8 cellular contexts compared by ENCODE assay signal in the genomic region with DNA sequence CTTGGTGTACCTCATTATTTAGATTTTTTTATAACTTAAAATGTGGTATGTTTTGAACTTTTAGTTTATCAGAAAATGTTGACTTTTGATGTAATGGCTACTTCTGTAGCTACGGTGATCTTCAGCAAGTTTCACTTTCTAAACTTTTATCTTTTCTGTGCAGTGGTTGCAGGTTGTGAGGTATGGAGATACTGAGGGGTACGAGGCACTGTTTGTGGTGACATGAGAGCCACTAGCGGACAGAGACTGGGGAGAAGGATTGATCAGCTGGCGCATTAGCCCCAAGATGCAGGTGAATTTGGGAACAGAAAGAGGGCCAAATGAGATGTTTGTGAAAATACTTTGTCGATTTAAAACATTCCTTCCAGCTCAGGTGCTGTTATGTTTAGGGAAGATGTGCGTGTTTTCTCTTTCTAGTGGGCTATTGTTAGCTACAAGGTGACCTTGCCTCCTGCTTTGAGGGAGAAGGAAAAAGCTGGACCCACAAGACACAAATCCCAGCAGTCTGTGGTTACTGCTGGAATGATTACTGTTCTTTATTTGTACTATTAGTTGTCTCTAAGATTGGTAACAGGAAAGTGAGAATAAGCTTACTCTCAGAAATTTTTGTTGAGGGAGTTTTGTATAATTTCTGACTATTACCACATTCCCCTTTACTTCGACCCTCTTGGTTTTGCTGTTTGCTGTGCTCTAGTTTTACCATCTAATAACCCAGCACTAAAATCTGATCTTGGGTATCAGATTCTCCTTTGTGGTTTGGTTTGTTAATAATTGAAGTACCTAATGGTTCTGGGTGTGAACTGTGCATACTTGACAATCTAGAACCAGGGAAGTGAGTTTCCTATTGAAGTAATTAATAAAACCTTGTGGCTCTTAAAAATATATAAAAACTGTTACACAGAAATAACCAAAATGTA.
DNase-seq lines count a peak whose midpoint lies in the region; ATAC-seq, FAIRE-seq and TF ChIP-seq lines count a peak whose summit lies in the region.

No MANE protein-coding gene starts in this region.

- H3K9me3 ChIP-seq in right atrium auricular region (no peaks in the 10 kb centered on the region), IMR-90 (ENCODE audit: control insufficient read depth, insufficient read depth, low read length) (no peaks in the 10 kb centered on the region), upper lobe of right lung (no peaks in the 10 kb centered on the region), SK-N-SH (no peaks in the 10 kb centered on the region)

- no peak overlapping the region for H3K9ac ChIP-seq in IMR-90 (ENCODE audit: low read depth, low read length)
- H3K9ac ChIP-seq in SK-N-SH = no peak overlapping the region

- TF ChIP-seq CTCF in right atrium auricular region (IDR thresholded peaks at IDR 0.05) (no peak), IMR-90 (conservative IDR thresholded peaks at IDR 0.05; ENCODE audit: low read depth, low read length) (no peak), upper lobe of right lung (IDR thresholded peaks at IDR 0.05) (no peak), SK-N-SH (IDR thresholded peaks at IDR 0.05) (no peak)

- H3K4ac ChIP-seq in IMR-90 (ENCODE audit: low read depth, low read length) = no peak overlapping the region; the same call in 1 of the 2 replicates

- no peak overlapping the region for H2AK9ac ChIP-seq in IMR-90 (replicated peaks; ENCODE audit: low read depth, low read length, poor library complexity)

- no peak for DNase-seq in left ventricle myocardium superior
- DNase-seq in right atrium auricular region (ENCODE audit: low spot score) = no peak
- peak; percentile 19 for DNase-seq in IMR-90
- DNase-seq in upper lobe of right lung = no peak
- no peak for DNase-seq in NCI-H526 (lab: John Stamatoyannopoulos, UW)
- no peak for DNase-seq in SK-N-SH

- H3F3A ChIP-seq in SK-N-SH (replicated peaks; ENCODE audit: insufficient read depth) = peaks cover 8% of the 10 kb centered on the region

- 94% methylated on average over 2 of the region's 7 CpGs; no CpG with 5 or more reads in 1 of the 2 experiments for WGBS in IMR-90 (ENCODE audit: extremely low coverage in 2 of 2, insufficient read length in 1 of 2), 2 experiments
- WGBS in SK-N-SH (ENCODE audit: low lambda C conversion rate) = 89% methylated on average over 7 of the region's 7 CpGs

- H3K27me3 ChIP-seq in right atrium auricular region (no peaks in the 10 kb centered on the region), IMR-90 (ENCODE audit: control insufficient read depth, insufficient read depth, low read length) (no peaks in the 10 kb centered on the region), upper lobe of right lung (no peaks in the 10 kb centered on the region), SK-N-SH (ENCODE audit: insufficient read depth) (no peaks in the 10 kb centered on the region)

- dilution Hi-C loops in IMR-90 (cut with HindIII; ENCODE audit: low sequenced_read_pairs, unreplicated experiment) = no loop called here

- H4K91ac ChIP-seq in IMR-90 (ENCODE audit: insufficient read depth, low read depth, low read length) = no peak overlapping the region

- H3K79me1 ChIP-seq in IMR-90 (ENCODE audit: low read depth in 1 of 2, low read length in 2 of 2) = peaks cover 43 to 64% of the 10 kb centered on the region in 2 experiments

- POLR2A ChIA-PET in IMR-90 (lab: Charles Lee; ENCODE audit: unreplicated experiment) = no interaction called here
- POLR2A ChIA-PET in SK-N-SH (lab: Yijun Ruan, JAX) = no interaction called here

- no peak overlapping the region for H4K8ac ChIP-seq in IMR-90 (ENCODE audit: low read depth in 2 of 2, low read length in 2 of 2)

- no peak overlapping the region for H2BK5ac ChIP-seq in IMR-90 (ENCODE audit: low read depth, low read length, poor library complexity, severe bottlenecking)

- in situ Hi-C loops in IMR-90 (cut with MboI; ENCODE audit: low sequenced_read_pairs) = no loop called here

- peaks cover 60% of the 10 kb centered on the region for H3K79me2 ChIP-seq in SK-N-SH (ENCODE audit: insufficient read depth)

- no peaks in the 10 kb centered on the region for H3K9me2 ChIP-seq in SK-N-SH

- BruUV-seq in IMR-90 (replicated peaks; lab: Mats Ljungman, UMichigan) = no TSS peak

- no peak overlapping the region for H4K5ac ChIP-seq in IMR-90 (ENCODE audit: low read depth, low read length)

- peak; percentile 8 for FAIRE-seq in endometrium (lab: Jason Lieb, UNC)

- no peak overlapping the region for H2AK5ac ChIP-seq in IMR-90 (ENCODE audit: low read depth, low read length)

- no peak overlapping the region for H3K18ac ChIP-seq in IMR-90 (ENCODE audit: low read depth, low read length)

- H3K4me2 ChIP-seq in IMR-90 (ENCODE audit: low read depth, low read length) (peak overlapping the region; percentile 18), SK-N-SH (no peak overlapping the region)

- H3K36me3 ChIP-seq in right atrium auricular region (no peaks in the 10 kb centered on the region), IMR-90 (ENCODE audit: control insufficient read depth, insufficient read depth, low read length) (no peaks in the 10 kb centered on the region), upper lobe of right lung (no peaks in the 10 kb centered on the region), SK-N-SH (replicated peaks in 1 of 2; ENCODE audit: control insufficient read depth in 1 of 2, insufficient read depth in 2 of 2, low read length in 1 of 2) (peaks cover 0 to 3% of the 10 kb centered on the region in 2 experiments)

- TF ChIP-seq POLR2A in IMR-90 (IDR thresholded peaks at IDR 0.05; ENCODE audit: low read depth, low read length) = no peak

- ATAC-seq in left ventricle myocardium superior (peak; percentile 12), IMR-90 (ENCODE audit: low read depth) (no peak), upper lobe of right lung (no peak), HG02798 (IDR thresholded peaks at IDR 0.05; ENCODE audit: poor library complexity, unreplicated experiment) (no peak)

- peak overlapping the region in 1 of 2 donors; percentile 34 for H3K27ac ChIP-seq in right atrium auricular region
- no peak overlapping the region for H3K27ac ChIP-seq in IMR-90 (ENCODE audit: insufficient read depth, low read length)
- peak overlapping the region; percentile 12 for H3K27ac ChIP-seq in upper lobe of right lung
- no peak overlapping the region for H3K27ac ChIP-seq in SK-N-SH (ENCODE audit: low read depth in 2 of 2, low read length in 1 of 2)

- no peak overlapping the region for H3K56ac ChIP-seq in IMR-90 (ENCODE audit: extremely low read depth, insufficient read depth, low read length)

- TF ChIP-seq EP300 in SK-N-SH (IDR thresholded peaks at IDR 0.05; ENCODE audit: borderline replicate concordance in 1 of 2, low read depth in 1 of 2, low read length in 1 of 2) = no peak

- H4K20me1 ChIP-seq in IMR-90 (ENCODE audit: insufficient read depth, low read length) = peaks cover 56% of the 10 kb centered on the region
- H4K20me1 ChIP-seq in SK-N-SH (ENCODE audit: insufficient read depth) = peaks cover 6% of the 10 kb centered on the region; the same call in 1 of the 2 replicates

- H3K4me3 ChIP-seq in right atrium auricular region (no peak overlapping the region), IMR-90 (ENCODE audit: insufficient read depth, low read depth, low read length) (no peak overlapping the region), upper lobe of right lung (no peak overlapping the region), SK-N-SH (ENCODE audit: low read depth in 2 of 2, low read length in 1 of 2) (no peak overlapping the region)

- CTCF ChIA-PET in IMR-90 (lab: Yijun Ruan, JAX) (interaction anchor here (0.6 to 1.7 kb wide), 3 partner anchors 16 to 51 kb away, joined by 3 to 5 read pairs (median 4); no protein-coding TSS in a partner anchor), SK-N-SH (lab: Yijun Ruan, JAX) (interaction anchor here (1.0 to 1.5 kb wide), 4 partner anchors 8 to 113 kb away, joined by 3 to 9 read pairs (median 3); no protein-coding TSS in a partner anchor)

- no peak overlapping the region for H3K23ac ChIP-seq in IMR-90 (ENCODE audit: low read depth, low read length)

- H2BK15ac ChIP-seq in IMR-90 (ENCODE audit: low read depth, low read length) = no peak overlapping the region

- intact Hi-C loops in left ventricle myocardium superior (cut with micrococcal nuclease) (no loop called here), IMR-90 (cut with micrococcal nuclease) (loop anchor here (5.0 kb wide), 1 partner anchor 46 kb away; no protein-coding TSS in a partner anchor), upper lobe of right lung (cut with DNase I) (no loop called here)

- H2AFZ ChIP-seq in IMR-90 (replicated peaks; ENCODE audit: low read length, poor library complexity) (no peak overlapping the region), SK-N-SH (ENCODE audit: low read depth) (no peak overlapping the region)

- peaks cover 20% of the 10 kb centered on the region for H3K9me1 ChIP-seq in IMR-90 (ENCODE audit: insufficient read depth, low read length)

- H3K14ac ChIP-seq in IMR-90 (replicated peaks; ENCODE audit: low read depth, low read length) = no peak overlapping the region

- H3K4me1 ChIP-seq in right atrium auricular region (peaks cover 0 to 37% of the 10 kb centered on the region in 2 donors), IMR-90 (ENCODE audit: control insufficient read depth, insufficient read depth, low read length) (peaks cover 14% of the 10 kb centered on the region), upper lobe of right lung (peaks cover 49% of the 10 kb centered on the region), SK-N-SH (ENCODE audit: control insufficient read depth in 1 of 2, insufficient read depth in 2 of 2, low read depth in 1 of 2, low read length in 1 of 2) (peaks cover 0 to 5% of the 10 kb centered on the region in 2 experiments; a peak in 2 of 4 replicates)

- H2BK120ac ChIP-seq in IMR-90 (ENCODE audit: low read depth, low read length) = no peak overlapping the region

- no peak for TF ChIP-seq RAD21 in IMR-90 (IDR thresholded peaks at IDR 0.05; ENCODE audit: low read length)
- TF ChIP-seq RAD21 in SK-N-SH (IDR thresholded peaks at IDR 0.05; ENCODE audit: low read length) = no peak

- no peak overlapping the region for H2BK20ac ChIP-seq in IMR-90 (ENCODE audit: low read depth, low read length)

TF ChIP-seq in IMR-90, 13 proteins besides CTCF, POLR2A, EP300 and RAD21 (continues in another document):
- TF ChIP-seq FOS (IDR thresholded peaks at IDR 0.05; ENCODE audit: low read depth, low read length) = no peak
- no peak for TF ChIP-seq CEBPB (IDR thresholded peaks at IDR 0.05; ENCODE audit: low read depth, low read length)
- TF ChIP-seq MXI1 (IDR thresholded peaks at IDR 0.05; ENCODE audit: borderline replicate concordance, low read depth, low read length) = no peak
- TF ChIP-seq MAZ (IDR thresholded peaks at IDR 0.05; ENCODE audit: borderline replicate concordance, low read depth, low read length) = no peak
- no peak for TF ChIP-seq NFE2L2 (IDR thresholded peaks at IDR 0.05; ENCODE audit: low read depth, low read length)
